ENCODE assay signal across 8 cellular contexts in genomic region chr10:95560288-95561199, GRCh38. TPM values are rescaled to one million over a fixed set of nuclear protein-coding genes. Genes with fewer than 3 reads are reported as not detected.
DNase-seq lines count a peak whose midpoint lies in the region; TF ChIP-seq lines count a peak whose summit lies in the region.

No MANE protein-coding gene starts in this region.

- H3K4me3 ChIP-seq in fibroblast of villous mesenchyme (ENCODE audit: low read depth, low read length) (peak overlapping the region; percentile 65), neutrophil (ENCODE audit: low read depth in 1 of 2, low read length in 1 of 2) (peak overlapping the region; percentile 70 to 75), thymus (ENCODE audit: low read length) (peak overlapping the region; percentile 58)

- peaks cover 11 to 14% of the 10 kb centered on the region in 2 experiments for H3K4me1 ChIP-seq in neutrophil (ENCODE audit: control insufficient read depth in 1 of 2, insufficient read depth in 1 of 2, low read depth in 1 of 2, low read length in 1 of 2)
- H3K4me1 ChIP-seq in thymus (ENCODE audit: control insufficient read depth, insufficient read depth, low read length): peaks cover 2% of the 10 kb centered on the region

- H3K9me3 ChIP-seq in neutrophil (no peaks in the 10 kb centered on the region), thymus (ENCODE audit: control insufficient read depth) (no peaks in the 10 kb centered on the region)

- DNase-seq in SKM-1 treated with dmso at 0.1 percent for 144 hours (lab: John Stamatoyannopoulos, UW; ENCODE audit: unreplicated experiment): peak; percentile 5
- DNase-seq in SKM-1 (lab: John Stamatoyannopoulos, UW; ENCODE audit: unreplicated experiment): no peak
- DNase-seq in NCI-H748 treated with DMSO at 0.1 percent for 48 hours (lab: John Stamatoyannopoulos, UW): peak; percentile 40
- DNase-seq in activated T-helper 9 cell treated with anti-CD3 and anti-CD28 coated beads, Interleukin-2, amount 50 U/mL, for 16 hours (ENCODE audit: low read depth): peak; percentile 21
- DNase-seq in fibroblast of villous mesenchyme (ENCODE audit: low read depth): peak; percentile 31
- DNase-seq in inferior parietal cortex (ENCODE audit: extremely low spot score): no peak

- H3K36me3 ChIP-seq in neutrophil (no peaks in the 10 kb centered on the region), thymus (ENCODE audit: control insufficient read depth, insufficient read depth) (no peaks in the 10 kb centered on the region)

- H3K27ac ChIP-seq in neutrophil (peak overlapping the region; percentile 47), thymus (ENCODE audit: low read depth) (no peak overlapping the region)

- no peak for TF ChIP-seq CTCF in fibroblast of villous mesenchyme (IDR thresholded peaks at IDR 0.05; ENCODE audit: insufficient read depth, low read depth, low read length)
- TF ChIP-seq CTCF in neutrophil (IDR thresholded peaks at IDR 0.05): no peak

- peaks cover 66% of the 10 kb centered on the region for H3K27me3 ChIP-seq in neutrophil
- H3K27me3 ChIP-seq in thymus (ENCODE audit: control insufficient read depth, insufficient read depth): peaks cover 22% of the 10 kb centered on the region

- WGBS in thymus: 9% methylated on average over 48 of the region's 48 CpGs

RNA-seq across cellular contexts. Expression of gene SORBS1, which starts 0.6 kb away (rescaled TPM):
- 8.2 and 13.2 TPM in 2 replicates for total RNA-seq in fibroblast of villous mesenchyme
- 25.3 TPM for polyA plus RNA-seq in thymus

Comparison
In these comparisons a context has a peak if more than half of its experiments do, and no peak if none do; other contexts are left out.
1. DNase-seq: peak in SKM-1 treated with dmso at 0.1 percent for 144 hours (single experiment), NCI-H748 treated with DMSO at 0.1 percent for 48 hours (single experiment), activated T-helper 9 cell treated with anti-CD3 and anti-CD28 coated beads, Interleukin-2, amount 50 U/mL, for 16 hours (single experiment) and fibroblast of villous mesenchyme (single experiment); none in SKM-1 (single experiment) and inferior parietal cortex (single experiment).
2. Peak in every context shown above with its lines, with median percentiles within 50 percentile points of each other: H3K4me3 ChIP-seq.